In genomic region chr5:54889826-54890225, GRCh38 we compare ENCODE assay signal across 12 cellular contexts.
DNase-seq lines count a peak whose midpoint lies in the region; ATAC-seq lines count a peak whose summit lies in the region.
"Had no signal": no experiment of that assay in that cellular context is flagged by ENCODE, and none has a peak within 500 bp of the region (broad histone marks: within the 10 kb centered on the region; RNA-seq: fewer than 3 reads in every experiment).

No MANE protein-coding gene starts in this region.

- no peak overlapping the region for H2BK120ac ChIP-seq in trophoblast cell (ENCODE audit: insufficient read depth, low read length, poor library complexity)

- H3K36me3 ChIP-seq in trophoblast cell (ENCODE audit: control insufficient read depth in 1 of 2, insufficient read depth in 2 of 2, low read length in 2 of 2) = no peaks in the 10 kb centered on the region

- no peak overlapping the region for H3K23ac ChIP-seq in trophoblast cell (ENCODE audit: low read length)

- H3K4ac ChIP-seq in trophoblast cell (ENCODE audit: low read depth, low read length) = no peak overlapping the region

- no peak overlapping the region for H3K4me3 ChIP-seq in trophoblast cell (ENCODE audit: low read depth, low read length)

- H3K18ac ChIP-seq in trophoblast cell (ENCODE audit: low read length) = no peak overlapping the region

- H3K9me3 ChIP-seq in trophoblast cell (ENCODE audit: insufficient read depth, low read depth, low read length) = no peaks in the 10 kb centered on the region

- no peak overlapping the region for H4K12ac ChIP-seq in trophoblast cell (ENCODE audit: low read depth, low read length)

- H3K9ac ChIP-seq in trophoblast cell (ENCODE audit: low read length) = no peak overlapping the region

- no peak overlapping the region for H3K4me2 ChIP-seq in trophoblast cell (ENCODE audit: low read length)

- DNase-seq in ACHN = peak; percentile 97
- DNase-seq in HS-5 (ENCODE audit: low read depth) = peak; percentile 76
- peak; percentile 24 for DNase-seq in amniotic stem cell (lab: John Stamatoyannopoulos, UW)
- peak; percentile 75 for DNase-seq in hepatic stellate cell (ENCODE audit: low spot score)
- no peak for DNase-seq in activated CD8-positive, alpha-beta memory T cell treated with anti-CD3 and anti-CD28 coated beads, Interleukin-2, amount 50 U/mL, for 4 hours
- DNase-seq in trophoblast cell = no peak
- DNase-seq: activated T-cell treated with anti-CD3 and anti-CD28 coated beads, Interleukin-2, amount 50 U/mL, for 24 hours; C1 segment of cervical spinal cord; naive B cell; NCI-H1105 had no signal

- no peak overlapping the region for H3K27ac ChIP-seq in trophoblast cell (ENCODE audit: low read depth, low read length)

- no peak overlapping the region for H3K14ac ChIP-seq in trophoblast cell (ENCODE audit: low read length)

- H3K4me1 ChIP-seq in trophoblast cell (ENCODE audit: control insufficient read depth in 1 of 2, insufficient read depth in 2 of 2, low read length in 2 of 2) = no peaks in the 10 kb centered on the region

- no peak overlapping the region for H2BK12ac ChIP-seq in trophoblast cell (ENCODE audit: low read length)

- in situ Hi-C loops in ACHN (cut with HindIII; ENCODE audit: low pct_ligation_motif_present, low pct_unique_long_range_greater_than_20kb, low sequenced_read_pairs) = no loop called here

- no CpG with 5 or more reads among the region's 1 CpG for WGBS in trophoblast cell (ENCODE audit: extremely low coverage, insufficient coverage, insufficient read length)

- H2BK5ac ChIP-seq in trophoblast cell (ENCODE audit: low read depth, low read length, poor library complexity) = no peak overlapping the region

- H4K91ac ChIP-seq in trophoblast cell (ENCODE audit: low read depth, low read length) = no peak overlapping the region

- no peaks in the 10 kb centered on the region for H3K79me2 ChIP-seq in trophoblast cell (ENCODE audit: control insufficient read depth, insufficient read depth, low read length, poor library complexity)

- ATAC-seq in activated CD4-positive, CD25-positive, alpha-beta regulatory T cell treated with anti-CD3 and anti-CD28 coated beads, Interleukin-2, amount 50 U/mL, for 24 hours = no peak
- ATAC-seq in HG02870 (IDR thresholded peaks at IDR 0.05; ENCODE audit: unreplicated experiment) = no peak

- H3K79me1 ChIP-seq in trophoblast cell (ENCODE audit: low read length) = no peaks in the 10 kb centered on the region

- no peak overlapping the region for H2AK5ac ChIP-seq in trophoblast cell (ENCODE audit: low read length)

- H3K27me3 ChIP-seq in trophoblast cell (ENCODE audit: insufficient read depth, low read length) = no peaks in the 10 kb centered on the region

- no peak overlapping the region for H4K8ac ChIP-seq in trophoblast cell (ENCODE audit: low read depth, low read length)

- no peak overlapping the region for H2AFZ ChIP-seq in trophoblast cell (ENCODE audit: insufficient read depth, low read length, poor library complexity)

Comparison
In these comparisons a context has a peak if more than half of its experiments do, and no peak if none do; other contexts are left out.
1. DNase-seq: peak in ACHN (single experiment), HS-5 (single experiment), amniotic stem cell (single experiment) and hepatic stellate cell (single experiment); none in activated CD8-positive, alpha-beta memory T cell treated with anti-CD3 and anti-CD28 coated beads, Interleukin-2, amount 50 U/mL, for 4 hours (single experiment) and trophoblast cell (0 of 2).